Comparison of ENCODE assay signal across 18 cellular contexts in the genomic region with DNA sequence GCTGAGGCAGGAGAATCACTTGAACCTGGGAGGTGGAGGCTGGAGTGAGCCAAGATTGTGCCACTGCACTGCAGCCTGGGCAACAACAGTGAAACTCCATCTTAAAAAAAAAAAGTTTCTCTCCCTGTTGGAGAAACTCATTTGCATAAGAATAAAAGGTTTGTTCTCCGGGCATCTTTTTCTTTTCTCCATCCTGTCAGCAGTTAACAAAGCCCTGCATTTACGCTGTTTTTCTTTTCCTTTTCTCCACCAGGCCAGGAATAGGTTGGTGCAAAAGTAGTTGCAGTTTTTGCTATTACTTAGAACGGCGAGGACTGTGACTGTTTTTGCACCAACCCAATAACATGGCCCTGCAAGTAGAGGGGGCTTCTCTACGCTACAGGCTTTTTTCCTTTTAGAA.
"Had no signal": no experiment of that assay in that cellular context is flagged by ENCODE, and none has a peak within 500 bp of the region (broad histone marks: within the 10 kb centered on the region; RNA-seq: fewer than 3 reads in every experiment).

No MANE protein-coding gene starts in this region.

- H3K27ac Mint-ChIP-seq: T-cell had no signal

- H3K4me3 Mint-ChIP-seq: T-cell had no signal

- H3K9ac ChIP-seq: SK-N-SH had no signal

- ATAC-seq: T-cell had no signal

- H3K4me1 Mint-ChIP-seq: T-cell had no signal

- H3K27ac ChIP-seq: RWPE1 had no signal

- H3K27me3 Mint-ChIP-seq: T-cell had no signal

- H3K9me3 ChIP-seq: SK-N-SH had no signal

- DNase-seq: KBM-7, NCI-H1092, NCI-H1105 treated with DMSO at 0.1 percent for 48 hours, NCI-H1417 treated with DMSO at 0.1 percent for 48 hours, NCI-H146, NCI-H1694 treated with DMSO at 0.1 percent for 48 hours, NCI-H1930, NCI-H2081, NCI-H2107, NCI-H2227 treated with DMSO at 0.1 percent for 48 hours, NCI-H524, NCI-H69, NCI-H774, SHP77, SK-N-SH, SW 1271, T-cell had no signal

- H3K9me2 ChIP-seq: SK-N-SH had no signal

- H3K4me2 ChIP-seq: SK-N-SH had no signal
